19 cellular contexts compared by ENCODE assay signal in genomic region chr1:84155517-84155916, GRCh38. TPM values are rescaled to one million over a fixed set of nuclear protein-coding genes. Genes with fewer than 3 reads are reported as not detected.
DNase-seq lines count a peak whose midpoint lies in the region; ATAC-seq and TF ChIP-seq lines count a peak whose summit lies in the region.
"Had no signal": no experiment of that assay in that cellular context is flagged by ENCODE, and none has a peak within 500 bp of the region (broad histone marks: within the 10 kb centered on the region; RNA-seq: fewer than 3 reads in every experiment).

No MANE protein-coding gene starts in this region.

- H2AFZ ChIP-seq in ACC112 (ENCODE audit: low read length, unreplicated experiment) (no peak overlapping the region), OCI-LY3 (ENCODE audit: low read depth, low read length) (no peak overlapping the region)

- H3K4me1 ChIP-seq in ACC112 (ENCODE audit: control insufficient read depth, insufficient read depth, low read length, unreplicated experiment) (peaks cover 19% of the 10 kb centered on the region), OCI-LY3 (ENCODE audit: low read length) (peaks cover 41% of the 10 kb centered on the region), uterus (no peaks in the 10 kb centered on the region), lower lobe of right lung (peaks cover 12% of the 10 kb centered on the region)
- H3K4me1 ChIP-seq in CD4-positive, CD25-positive, alpha-beta regulatory T cell (ENCODE audit: control insufficient read depth, insufficient read depth, low read length, poor library complexity, severe bottlenecking), result peaks cover 44% of the 10 kb centered on the region
- H3K4me1 ChIP-seq: breast epithelium had no signal

- no peak for TF ChIP-seq POLR2A in uterus (IDR thresholded peaks at IDR 0.05)

- peak in 1 of 3 donors; percentile 23 for DNase-seq in CD4-positive, CD25-positive, alpha-beta regulatory T cell
- DNase-seq in effector memory CD8-positive, alpha-beta T cell, result no peak
- DNase-seq in uterus (no peak), lower lobe of right lung (no peak)
- DNase-seq: activated CD4-positive, alpha-beta T cell treated with anti-CD3 and anti-CD28 coated beads for 48 hours; adrenal gland; heart left ventricle; left ventricle myocardium inferior; mucosa of descending colon; NCI-H1105 treated with DMSO at 0.1 percent for 48 hours; NCI-H2081; NK-92 treated with Interleukin-12 subunit alpha and Interleukin-12 subunit beta, amount 100 ng/mL, for 24 hours; stomach had no signal

- H3K9ac ChIP-seq in OCI-LY3 (ENCODE audit: low read length), result no peak overlapping the region

- peaks cover 73 to 93% (median 82%) of the 10 kb centered on the region in 4 donors for H3K4me1 Mint-ChIP-seq in CD4-positive, CD25-positive, alpha-beta regulatory T cell
- H3K4me1 Mint-ChIP-seq in effector memory CD8-positive, alpha-beta T cell (ENCODE audit: low read depth in 2 of 2), result peaks cover 50 to 89% of the 10 kb centered on the region in 2 donors

- H3K36me3 ChIP-seq in ACC112 (ENCODE audit: insufficient read depth, low read length), result 0 out of 2 replicates have a peak, but pooled peaks cover 5% of the 10 kb centered on the region
- H3K36me3 ChIP-seq in CD4-positive, CD25-positive, alpha-beta regulatory T cell (ENCODE audit: control insufficient read depth, insufficient read depth, low read length), result peaks cover 6% of the 10 kb centered on the region
- H3K36me3 ChIP-seq in OCI-LY3 (replicated peaks; ENCODE audit: low read depth, low read length), result no peaks in the 10 kb centered on the region
- no peaks in the 10 kb centered on the region for H3K36me3 ChIP-seq in uterus
- H3K36me3 ChIP-seq in lower lobe of right lung, result no peaks in the 10 kb centered on the region
- H3K36me3 ChIP-seq: adrenal gland, breast epithelium, heart left ventricle, left ventricle myocardium inferior, stomach had no signal

- H3K9me3 Mint-ChIP-seq in CD4-positive, CD25-positive, alpha-beta regulatory T cell, result peaks cover 0 to under 1% (median 0%) of the 10 kb centered on the region in 7 donors
- no peaks in the 10 kb centered on the region for H3K9me3 Mint-ChIP-seq in effector memory CD8-positive, alpha-beta T cell
- H3K9me3 Mint-ChIP-seq: dendritic cell treated with granulocyte-macrophage colony-stimulating factor and Interleukin-4, amounts not matched to agents 40 ng/mL and 50 ng/mL, for 4 days had no signal

- H3K9me3 ChIP-seq in CD4-positive, CD25-positive, alpha-beta regulatory T cell (ENCODE audit: control insufficient read depth in 2 of 2, low read length in 2 of 2), result no peaks in the 10 kb centered on the region
- H3K9me3 ChIP-seq in OCI-LY3 (ENCODE audit: insufficient read depth, low read length) (no peaks in the 10 kb centered on the region), uterus (no peaks in the 10 kb centered on the region), lower lobe of right lung (no peaks in the 10 kb centered on the region)
- H3K9me3 ChIP-seq: adrenal gland, breast epithelium, heart left ventricle, left ventricle myocardium inferior, mucosa of descending colon, stomach had no signal

- H3K4me3 Mint-ChIP-seq in CD4-positive, CD25-positive, alpha-beta regulatory T cell, result peak overlapping the region; percentile 6 to 48 (median 35)
- H3K4me3 Mint-ChIP-seq in effector memory CD8-positive, alpha-beta T cell, result peak overlapping the region; percentile 51 to 76
- H3K4me3 Mint-ChIP-seq: dendritic cell treated with granulocyte-macrophage colony-stimulating factor and Interleukin-4, amounts not matched to agents 40 ng/mL and 50 ng/mL, for 4 days; type B pancreatic cell had no signal

- TF ChIP-seq CTCF in OCI-LY3 (IDR thresholded peaks at IDR 0.05; ENCODE audit: low read depth, low read length) (no peak), uterus (IDR thresholded peaks at IDR 0.05) (no peak), lower lobe of right lung (IDR thresholded peaks at IDR 0.05) (no peak)

- H3K27ac Mint-ChIP-seq in CD4-positive, CD25-positive, alpha-beta regulatory T cell, result peak overlapping the region in 2 of 3 donors; percentile 32 to 48
- peak overlapping the region; percentile 62 to 88 for H3K27ac Mint-ChIP-seq in effector memory CD8-positive, alpha-beta T cell
- H3K27ac Mint-ChIP-seq: dendritic cell treated with granulocyte-macrophage colony-stimulating factor and Interleukin-4, amounts not matched to agents 40 ng/mL and 50 ng/mL, for 4 days; type B pancreatic cell had no signal

- intact Hi-C loops in uterus (cut with DNase I; ENCODE audit: low total_unique reads), result no loop called here
- intact Hi-C loops in lower lobe of right lung (cut with DNase I), result no loop called here

- no peaks in the 10 kb centered on the region for H4K20me1 ChIP-seq in OCI-LY3 (ENCODE audit: insufficient read depth, low read length)

- H3K4me2 ChIP-seq in OCI-LY3 (ENCODE audit: low read length), result peak overlapping the region; percentile 55

- peaks cover 50% of the 10 kb centered on the region for H3K36me3 Mint-ChIP-seq in CD4-positive, CD25-positive, alpha-beta regulatory T cell
- peaks cover 8% of the 10 kb centered on the region for H3K36me3 Mint-ChIP-seq in effector memory CD8-positive, alpha-beta T cell (ENCODE audit: insufficient read depth)

- H3K27me3 ChIP-seq in ACC112 (ENCODE audit: insufficient read depth, low read length), result no peaks in the 10 kb centered on the region
- H3K27me3 ChIP-seq in CD4-positive, CD25-positive, alpha-beta regulatory T cell (ENCODE audit: control insufficient read depth, insufficient read depth, low read length), result no peaks in the 10 kb centered on the region
- H3K27me3 ChIP-seq in OCI-LY3 (ENCODE audit: low read depth, low read length), result no peaks in the 10 kb centered on the region
- H3K27me3 ChIP-seq in uterus, result no peaks in the 10 kb centered on the region
- no peaks in the 10 kb centered on the region for H3K27me3 ChIP-seq in lower lobe of right lung (ENCODE audit: low read depth)
- H3K27me3 ChIP-seq: adrenal gland, breast epithelium, heart left ventricle, stomach had no signal

- H3K79me2 ChIP-seq in ACC112 (ENCODE audit: control insufficient read depth, insufficient read depth, low read length, unreplicated experiment), result no peaks in the 10 kb centered on the region
- no peaks in the 10 kb centered on the region for H3K79me2 ChIP-seq in OCI-LY3 (ENCODE audit: low read length)

- no peak overlapping the region for H3K4me3 ChIP-seq in ACC112 (ENCODE audit: low read depth, low read length)
- H3K4me3 ChIP-seq in CD4-positive, CD25-positive, alpha-beta regulatory T cell (ENCODE audit: low read depth, low read length), result peak overlapping the region; percentile 42
- H3K4me3 ChIP-seq in OCI-LY3 (ENCODE audit: low read length), result no peak overlapping the region
- H3K4me3 ChIP-seq in uterus, result no peak overlapping the region
- no peak overlapping the region for H3K4me3 ChIP-seq in lower lobe of right lung
- H3K4me3 ChIP-seq: adrenal gland, breast epithelium, heart left ventricle, left ventricle myocardium inferior, mucosa of descending colon, stomach had no signal

- no peak for ATAC-seq in CD4-positive, CD25-positive, alpha-beta regulatory T cell (ENCODE audit: low read depth in 2 of 2)
- ATAC-seq in effector memory CD8-positive, alpha-beta T cell (replicated peaks), result no peak
- no peak for ATAC-seq in lower lobe of right lung
- ATAC-seq in GM19324 (IDR thresholded peaks at IDR 0.05; ENCODE audit: low FRiP score, unreplicated experiment), result no peak

- H3K27ac ChIP-seq in ACC112 (ENCODE audit: low read depth, low read length) (peak overlapping the region; percentile 70), OCI-LY3 (ENCODE audit: low read length) (no peak overlapping the region), uterus (no peak overlapping the region), lower lobe of right lung (no peak overlapping the region)
- no peak overlapping the region for H3K27ac ChIP-seq in CD4-positive, CD25-positive, alpha-beta regulatory T cell (ENCODE audit: insufficient read depth, low read length, poor library complexity, severe bottlenecking)
- H3K27ac ChIP-seq: adrenal gland, breast epithelium, heart left ventricle, left ventricle myocardium inferior, stomach had no signal

- H3K27me3 Mint-ChIP-seq in CD4-positive, CD25-positive, alpha-beta regulatory T cell, result no peaks in the 10 kb centered on the region
- H3K27me3 Mint-ChIP-seq in effector memory CD8-positive, alpha-beta T cell, result no peaks in the 10 kb centered on the region
- H3K27me3 Mint-ChIP-seq: dendritic cell treated with granulocyte-macrophage colony-stimulating factor and Interleukin-4, amounts not matched to agents 40 ng/mL and 50 ng/mL, for 4 days; type B pancreatic cell had no signal

RNA-seq across cellular contexts. Expression of gene PRKACB, which starts 11.4 kb away (rescaled TPM):
- total RNA-seq in CD4-positive, CD25-positive, alpha-beta regulatory T cell, result 74.0 TPM
- 10 to 100 TPM; 83.2 to 99.5 (median 93.4) TPM for polyA plus RNA-seq in CD4-positive, CD25-positive, alpha-beta regulatory T cell
- 10 to 100 TPM; 13.3 to 75.1 (median 34.2) TPM for total RNA-seq in uterus
- total RNA-seq in lower lobe of right lung, result 39.7 TPM
